ENCODE assay signal across 36 cellular contexts in genomic region chr19:4997297-4997696, GRCh38.
"Had no signal": no experiment of that assay in that cellular context is flagged by ENCODE, and none has a peak within 500 bp of the region (broad histone marks: within the 10 kb centered on the region; RNA-seq: fewer than 3 reads in every experiment).

No MANE protein-coding gene starts in this region.

- FAIRE-seq: astrocyte had no signal

- H3K27me3 ChIP-seq: body of pancreas, breast epithelium, Peyer's patch had no signal

- H3K4me2 ChIP-seq: KMS-11 had no signal

- DNase-seq: activated CD4-positive, alpha-beta memory T cell treated with anti-CD3 and anti-CD28 coated beads, Interleukin-2, amount 10 ng/mL, durations not matched to agents 7 days and 5 days; activated CD4-positive, alpha-beta T cell treated with anti-CD3 and anti-CD28 coated beads for 1 hour; activated CD4-positive, alpha-beta T cell treated with anti-CD3 and anti-CD28 coated beads for 48 hours; activated CD4-positive, CD25-positive, alpha-beta regulatory T cell; activated CD8-positive, alpha-beta memory T cell treated with anti-CD3 and anti-CD28 coated beads for 24 hours; activated CD8-positive, alpha-beta memory T cell treated with anti-CD3 and anti-CD28 coated beads, Interleukin-2, amount 10 ng/mL, durations not matched to agents 7 days and 5 days; activated effector memory CD4-positive, alpha-beta T cell treated with anti-CD3 and anti-CD28 coated beads, Interleukin-2, amount 50 U/mL, for 16 hours; activated naive CD4-positive, alpha-beta T cell; activated naive CD4-positive, alpha-beta T cell treated with anti-CD3 and anti-CD28 coated beads, Interleukin-2, amount 50 U/mL, for 16 hours; activated naive CD8-positive, alpha-beta T cell treated with anti-CD3 and anti-CD28 coated beads for 36 hours; activated T-cell treated with anti-CD3 and anti-CD28 coated beads, Interleukin-2, amount 50 U/mL, for 1 hour; activated T-cell treated with anti-CD3 and anti-CD28 coated beads, Interleukin-2, amount 50 U/mL, for 72 hours; amniotic stem cell; body of pancreas; MM.1S; MV-4-11; NCI-H1092; NCI-H1436 treated with DMSO at 0.1 percent for 48 hours; NCI-H1694 treated with DMSO at 0.1 percent for 48 hours; NCI-H2029; NCI-H2171; NCI-H510A; NCI-H526; NCI-H748 treated with DMSO at 0.1 percent for 48 hours; NK-92 treated with Interleukin-12 subunit alpha and Interleukin-12 subunit beta, amount 100 ng/mL, for 24 hours; PC-3; Peyer's patch; RPMI8226; SW 1271; T-helper 1 cell; T-helper 2 cell; T-helper 9 cell; WERI-Rb-1 had no signal

- H3K4me3 ChIP-seq: body of pancreas, breast epithelium, Peyer's patch had no signal

- H3K27ac ChIP-seq: body of pancreas, breast epithelium, KMS-11, Peyer's patch, WERI-Rb-1 had no signal

- H3K36me3 ChIP-seq: breast epithelium, Peyer's patch had no signal

- H3K9ac ChIP-seq: KMS-11 had no signal

- H3K9me3 ChIP-seq: body of pancreas, breast epithelium, Peyer's patch had no signal

- H3K4me1 ChIP-seq: Peyer's patch had no signal
